21 cellular contexts compared by ENCODE assay signal in the genomic region with DNA sequence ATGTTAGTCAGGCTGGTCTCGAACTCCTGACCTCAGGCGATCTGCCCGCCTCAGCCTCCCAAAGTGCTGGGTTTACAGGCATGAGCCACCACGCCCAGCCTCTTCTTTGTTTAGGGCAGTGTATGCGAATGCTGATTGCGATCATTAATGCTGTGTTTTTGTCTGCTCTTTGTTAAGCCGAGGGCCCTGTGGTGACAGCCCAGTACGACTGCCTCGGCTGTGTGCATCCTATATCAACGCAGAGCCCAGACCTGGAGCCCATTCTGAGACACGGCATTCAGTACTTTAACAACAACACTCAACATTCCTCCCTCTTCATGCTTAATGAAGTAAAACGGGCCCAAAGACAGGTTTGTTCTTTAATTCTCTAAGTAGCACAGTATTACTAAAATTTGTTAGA. TPM values are rescaled to one million over a fixed set of nuclear protein-coding genes. Genes with fewer than 3 reads are reported as not detected.
A peak's percentile ranks its signal among the peaks of the same experiment; 100 is the strongest.
DNase-seq lines count a peak whose midpoint lies in the region; ATAC-seq, FAIRE-seq and TF ChIP-seq lines count a peak whose summit lies in the region.
"Had no signal": no experiment of that assay in that cellular context is flagged by ENCODE, and none has a peak within 500 bp of the region (broad histone marks: within the 10 kb centered on the region; RNA-seq: fewer than 3 reads in every experiment).

No MANE protein-coding gene starts in this region.

- POLR2A ChIA-PET in K562 (lab: Yijun Ruan, JAX) = interaction anchor here (1.0 to 1.2 kb wide), 2 partner anchors 59 to 61 kb away, joined by 3 read pairs; a partner anchor contains a TSS
- POLR2A ChIA-PET in activated CD4-positive, alpha-beta T cell treated with anti-CD3 and anti-CD28 coated beads for 36 hours (lab: Charles Lee) = no interaction called here

- CTCF ChIA-PET in K562 (lab: Yijun Ruan, JAX; ENCODE audit: low intra/inter-chr PET ratio) = no interaction called here
- CTCF ChIA-PET in activated CD4-positive, alpha-beta T cell treated with anti-CD3 and anti-CD28 coated beads for 36 hours (lab: Charles Lee) = no interaction called here

- intact Hi-C loops in K562 (cut with micrococcal nuclease) = no loop called here
- intact Hi-C loops in thyroid gland (cut with DNase I) = no loop called here
- intact Hi-C loops in activated CD4-positive, alpha-beta T cell treated with anti-CD3 and anti-CD28 coated beads for 36 hours (cut with DNase I, micrococcal nuclease) = no loop called here

- H3K23ac ChIP-seq in H9 (ENCODE audit: insufficient read length, low read depth, low read length) (no peak overlapping the region), mesendoderm (ENCODE audit: low read length) (no peak overlapping the region)

- H2BK15ac ChIP-seq in H9 (ENCODE audit: low read depth, low read length) (no peak overlapping the region), mesendoderm (replicated peaks; ENCODE audit: low read depth) (no peak overlapping the region)

- H2BK5ac ChIP-seq in H9 (ENCODE audit: insufficient read length, low read length) (no peak overlapping the region), mesendoderm (ENCODE audit: low read length) (no peak overlapping the region)

- no peak overlapping the region for H2BK12ac ChIP-seq in H9 (ENCODE audit: insufficient read length, low read depth, low read length)

- H3K9me3 ChIP-seq in H9 (ENCODE audit: control insufficient read depth, low read depth, low read length) (no peaks in the 10 kb centered on the region), K562 (replicated peaks; ENCODE audit: control insufficient read depth, insufficient read depth, low read depth, low read length) (no peaks in the 10 kb centered on the region), thyroid gland (no peaks in the 10 kb centered on the region)

- H4K91ac ChIP-seq in H9 (ENCODE audit: insufficient read length, low read depth, low read length) = no peak overlapping the region

- H2BK120ac ChIP-seq in H9 (ENCODE audit: low read depth, low read length, poor library complexity, severe bottlenecking) (no peak overlapping the region), mesendoderm (ENCODE audit: low read depth, low read length) (no peak overlapping the region)

- H3K27ac Mint-ChIP-seq in H9 = 0 out of 7 replicates have a peak overlapping the region, but pooled peaks of 1 of the 3 experiments have one; percentile 2
- H3K27ac Mint-ChIP-seq in activated CD4-positive, alpha-beta T cell treated with anti-CD3 and anti-CD28 coated beads for 36 hours = no peak overlapping the region
- H3K27ac Mint-ChIP-seq: CD4-positive, alpha-beta memory T cell had no signal

- H3K4me3 Mint-ChIP-seq in H9 = no peak overlapping the region
- no peak overlapping the region for H3K4me3 Mint-ChIP-seq in activated CD4-positive, alpha-beta T cell treated with anti-CD3 and anti-CD28 coated beads for 36 hours
- H3K4me3 Mint-ChIP-seq: CD4-positive, alpha-beta memory T cell had no signal

- FAIRE-seq in K562 (lab: Jason Lieb, UNC) = no peak
- FAIRE-seq: G401.6, GM12892, H1 had no signal

- no peaks in the 10 kb centered on the region for H3K23me2 ChIP-seq in H9 (ENCODE audit: insufficient read length, low read depth, low read length, poor library complexity, severe bottlenecking)

- H2AK5ac ChIP-seq in H9 (ENCODE audit: insufficient read length, low read length) (no peak overlapping the region), mesendoderm (ENCODE audit: low read length) (no peak overlapping the region)

- H3K4me3 ChIP-seq in K562 (no peak overlapping the region), thyroid gland (replicated peaks in 1 of 3) (no peak overlapping the region), mesendoderm (ENCODE audit: low read length) (no peak overlapping the region)

- no peak overlapping the region for H3K14ac ChIP-seq in H9 (ENCODE audit: insufficient read depth, low read length)

- H3K27me3 Mint-ChIP-seq in H9 (ENCODE audit: low read depth) = no peaks in the 10 kb centered on the region
- peaks cover 6% of the 10 kb centered on the region for H3K27me3 Mint-ChIP-seq in activated CD4-positive, alpha-beta T cell treated with anti-CD3 and anti-CD28 coated beads for 36 hours

- H3K9me1 ChIP-seq in K562 (ENCODE audit: control insufficient read depth, insufficient read depth, low read length) = no peaks in the 10 kb centered on the region

- H2AFZ ChIP-seq in H9 (ENCODE audit: low read length) (no peak overlapping the region), K562 (ENCODE audit: low read depth, low read length) (no peak overlapping the region)

- no TSS peak for BruUV-seq in K562 (replicated peaks; lab: Mats Ljungman, UMichigan)

- H3K79me1 ChIP-seq in H9 (ENCODE audit: insufficient read depth, low read depth, low read length, poor library complexity, severe bottlenecking) = no peaks in the 10 kb centered on the region
- no peaks in the 10 kb centered on the region for H3K79me1 ChIP-seq in mesendoderm (ENCODE audit: low read length)

- no peak overlapping the region for H3K4ac ChIP-seq in H9 (ENCODE audit: low read depth, low read length)
- H3K4ac ChIP-seq in mesendoderm (ENCODE audit: low read depth, low read length) = no peak overlapping the region

- no peak for TF ChIP-seq RAD21 in K562 (CRISPR knock-in tag; conservative IDR thresholded peaks at IDR 0.05 in 1 of 2, IDR thresholded peaks at IDR 0.05 in 1 of 2)

- peaks cover 5 to 9% of the 10 kb centered on the region in 2 experiments for H3K4me1 Mint-ChIP-seq in H9
- no peaks in the 10 kb centered on the region for H3K4me1 Mint-ChIP-seq in activated CD4-positive, alpha-beta T cell treated with anti-CD3 and anti-CD28 coated beads for 36 hours
- H3K4me1 Mint-ChIP-seq: CD4-positive, alpha-beta memory T cell had no signal

- H3K36me3 Mint-ChIP-seq in H9 (ENCODE audit: insufficient read depth in 1 of 3, low read depth in 3 of 3) = no peaks in the 10 kb centered on the region
- no peaks in the 10 kb centered on the region for H3K36me3 Mint-ChIP-seq in activated CD4-positive, alpha-beta T cell treated with anti-CD3 and anti-CD28 coated beads for 36 hours (ENCODE audit: low read depth)
- H3K36me3 Mint-ChIP-seq: CD4-positive, alpha-beta memory T cell had no signal

- no peak overlapping the region for H4K8ac ChIP-seq in H9 (replicated peaks; ENCODE audit: insufficient read length, low read depth, low read length)
- no peak overlapping the region for H4K8ac ChIP-seq in mesendoderm (ENCODE audit: low read depth, low read length)

- H3K9ac ChIP-seq in H9 (ENCODE audit: extremely low read depth, insufficient read length, low read length) = no peak overlapping the region
- no peak overlapping the region for H3K9ac ChIP-seq in K562 (ENCODE audit: insufficient read depth in 1 of 2, low read depth in 2 of 2, low read length in 2 of 2)
- H3K9ac ChIP-seq in mesendoderm (ENCODE audit: low read length) = no peak overlapping the region

- TF ChIP-seq POLR2A in K562 (conservative IDR thresholded peaks at IDR 0.05) (no peak), thyroid gland (IDR thresholded peaks at IDR 0.05) (no peak)

- H2BK20ac ChIP-seq in H9 (ENCODE audit: low read depth, low read length, poor library complexity, severe bottlenecking) = no peak overlapping the region

- H4K5ac ChIP-seq in H9 (ENCODE audit: insufficient read length, low read depth, low read length) = no peak overlapping the region
- no peak overlapping the region for H4K5ac ChIP-seq in mesendoderm (ENCODE audit: low read length)

- H4K20me1 ChIP-seq in H9 (ENCODE audit: control insufficient read depth, insufficient read depth, insufficient read length) (no peaks in the 10 kb centered on the region), K562 (replicated peaks; ENCODE audit: control insufficient read depth, insufficient read depth, low read length) (no peaks in the 10 kb centered on the region; the same call in 1 of the 2 replicates)

- H3K27ac ChIP-seq in H9 (ENCODE audit: insufficient read length, low read depth, low read length) (no peak overlapping the region), K562 (ENCODE audit: extremely low read depth, low read depth, low read length) (no peak overlapping the region), thyroid gland (no peak overlapping the region), mesendoderm (ENCODE audit: low read depth, low read length) (no peak overlapping the region)

- WGBS in H9 (ENCODE audit: extremely low coverage, insufficient read length, low lambda C conversion rate) = no CpG with 5 or more reads among the region's 12 CpGs
- WGBS in K562 (ENCODE audit: insufficient coverage, low coverage, missing lambda C conversion rate) = 14% methylated on average over 12 of the region's 12 CpGs
- 59 to 63% methylated on average over 11 to 12 of the region's 12 CpGs for WGBS in thyroid gland, 2 donors
- WGBS in mesendoderm (ENCODE audit: extremely low coverage, insufficient coverage, low lambda C conversion rate) = no CpG with 5 or more reads among the region's 12 CpGs

- H3K79me2 ChIP-seq in H9 (ENCODE audit: insufficient read depth, low read length) (no peaks in the 10 kb centered on the region), K562 (ENCODE audit: control insufficient read depth, insufficient read depth, low read length) (no peaks in the 10 kb centered on the region), mesendoderm (ENCODE audit: control insufficient read depth, insufficient read depth, low read length) (no peaks in the 10 kb centered on the region)

- H3K36me3 ChIP-seq in K562 (ENCODE audit: control insufficient read depth, insufficient read depth, low read length) = no peaks in the 10 kb centered on the region
- H3K36me3 ChIP-seq in thyroid gland = no peaks in the 10 kb centered on the region
- no peaks in the 10 kb centered on the region for H3K36me3 ChIP-seq in mesendoderm (ENCODE audit: control insufficient read depth, insufficient read depth, low read length)

- no peak overlapping the region for H3T11ph ChIP-seq in H9 (ENCODE audit: low read length)

- H3K4me1 ChIP-seq in H9 (ENCODE audit: insufficient read depth, low read length) = no peaks in the 10 kb centered on the region
- H3K4me1 ChIP-seq in K562 (replicated peaks in 1 of 2; ENCODE audit: control insufficient read depth in 2 of 2, insufficient read depth in 2 of 2, low read length in 2 of 2) = no peaks in the 10 kb centered on the region; a peak in 1 of 5 replicates
- peaks cover 0 to 3% of the 10 kb centered on the region in 2 donors for H3K4me1 ChIP-seq in thyroid gland
- H3K4me1 ChIP-seq in mesendoderm (ENCODE audit: control insufficient read depth, low read depth, low read length) = no peaks in the 10 kb centered on the region

- H3K56ac ChIP-seq in H9 (ENCODE audit: insufficient read length, low read depth, low read length) (no peak overlapping the region), mesendoderm (ENCODE audit: low read length) (no peak overlapping the region)

- in situ Hi-C loops in K562 (cut with MboI) = no loop called here

- no peak for TF ChIP-seq EP300 in K562 (IDR thresholded peaks at IDR 0.05; ENCODE audit: low read length)

- H3K18ac ChIP-seq in H9 (ENCODE audit: insufficient read length, low read depth, low read length) (no peak overlapping the region), mesendoderm (ENCODE audit: low read length) (no peak overlapping the region)

- peak; percentile 53 for ATAC-seq in K562
- ATAC-seq in activated CD4-positive, alpha-beta T cell treated with anti-CD3 and anti-CD28 coated beads for 36 hours = no peak
- ATAC-seq: HCT116 had no signal

- no peak overlapping the region for H3K4me2 ChIP-seq in H9 (ENCODE audit: insufficient read depth, insufficient read length, low read length)
- H3K4me2 ChIP-seq in K562 (ENCODE audit: insufficient read depth, low read length) = no peak overlapping the region
- no peak overlapping the region for H3K4me2 ChIP-seq in mesendoderm (ENCODE audit: low read length)

- H3K27me3 ChIP-seq in H9 (ENCODE audit: insufficient read depth, low read length) = no peaks in the 10 kb centered on the region
- H3K27me3 ChIP-seq in K562 (ENCODE audit: control insufficient read depth in 2 of 2, insufficient read depth in 2 of 2, low read length in 2 of 2) = peaks cover 12 to 15% of the 10 kb centered on the region in 2 experiments; a peak in 4 of 5 replicates
- no peaks in the 10 kb centered on the region for H3K27me3 ChIP-seq in thyroid gland
- H3K27me3 ChIP-seq in mesendoderm (ENCODE audit: insufficient read depth, low read length, poor library complexity) = no peaks in the 10 kb centered on the region

- DNase-seq in H9 (peak; percentile 41), K562 (ENCODE audit: extremely low read depth in 1 of 4, low spot score in 3 of 4) (no peak), thyroid gland (peak; percentile 50 to 54), HuH-7.5 (ENCODE audit: low spot score) (no peak), mesendoderm (no peak)
- no peak for DNase-seq in activated CD4-positive, alpha-beta T cell treated with anti-CD3 and anti-CD28 coated beads for 36 hours
- DNase-seq: C1 segment of cervical spinal cord; Calu3; CD4-positive, alpha-beta memory T cell; COR-L47; DMS53; DMS79 treated with DMSO at 0.1 percent for 48 hours; H7 had no signal

- no peak for TF ChIP-seq CTCF in H9 (conservative IDR thresholded peaks at IDR 0.05)
- TF ChIP-seq CTCF in K562 (IDR thresholded peaks at IDR 0.05 in 2 of 3, conservative IDR thresholded peaks at IDR 0.05 in 1 of 3; ENCODE audit: insufficient read depth in 2 of 3, low read depth in 1 of 3, low read length in 3 of 3) = no peak
- TF ChIP-seq CTCF in thyroid gland (IDR thresholded peaks at IDR 0.05) = peak in 2 of 6 experiments; percentile 7 to 11

- no peaks in the 10 kb centered on the region for H3K9me3 Mint-ChIP-seq in H9
- H3K9me3 Mint-ChIP-seq in activated CD4-positive, alpha-beta T cell treated with anti-CD3 and anti-CD28 coated beads for 36 hours (ENCODE audit: low read depth) = no peaks in the 10 kb centered on the region
- H3K9me3 Mint-ChIP-seq: CD4-positive, alpha-beta memory T cell had no signal

RNA-seq across cellular contexts. Expression of a gene that starts 7.8 kb away (rescaled TPM):
- total RNA-seq in H9 (2021) (not detected in 2 replicates), K562 (2014; rRNA removed) (not detected in 2 replicates), K562 (2014; rRNA removed; fragmentation: Illumina TruSeq; extraction: Trizol) (not detected in 2 replicates), K562 (2015; rRNA removed; fragmentation: Illumina TruSeq; extraction: Trizol) (not detected in 2 replicates), K562 (2021) (0.07 and 0.09 TPM in 2 replicates), thyroid gland (not detected)
- not detected in 2 replicates for total RNA-seq in K562 (2011; cell fraction: chromatin; rRNA removed; ENCODE audit: low replicate concordance)
- total RNA-seq in K562 (2011; cell fraction: nucleolus; rRNA removed) = not detected in 2 replicates
- total RNA-seq in K562 (2011; cell fraction: nucleoplasm; rRNA removed) = not detected in 2 replicates
- polyA plus RNA-seq in K562 (2011; rRNA removed) (not detected in 2 replicates), K562 (2014; fragmentation: Illumina TruSeq; extraction: Trizol) (not detected in 2 replicates), K562 (2014; fragmentation: Nextera tagmentation; extraction: Ambion mirVana) (not detected), K562 (2014; rRNA removed) (not detected in 2 replicates)
- not detected in 2 replicates for polyA plus RNA-seq in K562 (2011; cell fraction: cytosol; rRNA removed)
- not detected in 2 replicates for polyA plus RNA-seq in K562 (2011; cell fraction: nucleus; rRNA removed)
- not detected in 2 replicates for polyA plus RNA-seq in K562 (2012)
- not detected in 2 replicates for polyA minus RNA-seq in K562 (2011; rRNA and poly(A)+ RNA removed)
- polyA minus RNA-seq in K562 (2011; cell fraction: cytosol; rRNA and poly(A)+ RNA removed) = not detected in 2 replicates
- not detected in 2 replicates for polyA minus RNA-seq in K562 (2011; cell fraction: nucleus; rRNA and poly(A)+ RNA removed)
- not detected for total RNA-seq in activated CD4-positive, alpha-beta T cell treated with anti-CD3 and anti-CD28 coated beads for 36 hours
- polyA plus RNA-seq in mesendoderm (2013, experiment 1 of 2) = 0.04 TPM
- polyA plus RNA-seq in mesendoderm (2013, experiment 2 of 2) = 0.04 TPM
- total RNA-seq: A172; A673; Calu3; CD4-positive, alpha-beta memory T cell; Daoy; H1; H7 had no signal
- polyA plus RNA-seq: BJ; CD4-positive, alpha-beta memory T cell had no signal

RNA-seq across cellular contexts. Expression of a gene that starts 58.5 kb away (rescaled TPM):
- total RNA-seq in H9 (2021) (398 and 417 TPM in 2 replicates), K562 (2014; rRNA removed) (307 and 311 TPM in 2 replicates), K562 (2014; rRNA removed; fragmentation: Illumina TruSeq; extraction: Trizol) (509 and 525 TPM in 2 replicates), K562 (2015; rRNA removed; fragmentation: Illumina TruSeq; extraction: Trizol) (454 and 491 TPM in 2 replicates), K562 (2021) (314 and 345 TPM in 2 replicates), thyroid gland (100 to 1,000 TPM; 356 to 655 (median 412) TPM)
- total RNA-seq in K562 (2011; cell fraction: chromatin; rRNA removed; ENCODE audit: low replicate concordance) = 907 and 2,185 TPM in 2 replicates
- 596 and 759 TPM in 2 replicates for total RNA-seq in K562 (2011; cell fraction: nucleolus; rRNA removed)
- total RNA-seq in K562 (2011; cell fraction: nucleoplasm; rRNA removed) = 826 and 984 TPM in 2 replicates
- polyA plus RNA-seq in K562 (2011; rRNA removed) (610 and 754 TPM in 2 replicates), K562 (2014; fragmentation: Illumina TruSeq; extraction: Trizol) (348 and 435 TPM in 2 replicates), K562 (2014; fragmentation: Nextera tagmentation; extraction: Ambion mirVana) (100 to 1,000 TPM; 329 to 333 TPM), K562 (2014; rRNA removed) (486 and 488 TPM in 2 replicates)
- 99.9 and 649 TPM in 2 replicates for polyA plus RNA-seq in K562 (2011; cell fraction: cytosol; rRNA removed)
- 835 and 1,465 TPM in 2 replicates for polyA plus RNA-seq in K562 (2011; cell fraction: nucleus; rRNA removed)
- 245 and 306 TPM in 2 replicates for polyA plus RNA-seq in K562 (2012)
- 799 and 873 TPM in 2 replicates for polyA minus RNA-seq in K562 (2011; rRNA and poly(A)+ RNA removed)
- polyA minus RNA-seq in K562 (2011; cell fraction: cytosol; rRNA and poly(A)+ RNA removed) = 331 and 423 TPM in 2 replicates
- 872 and 1,595 TPM in 2 replicates for polyA minus RNA-seq in K562 (2011; cell fraction: nucleus; rRNA and poly(A)+ RNA removed)
- 100 to 1,000 TPM; 291 to 390 TPM for total RNA-seq in activated CD4-positive, alpha-beta T cell treated with anti-CD3 and anti-CD28 coated beads for 36 hours
- 154 TPM for polyA plus RNA-seq in mesendoderm (2013, experiment 1 of 2)
- 151 TPM for polyA plus RNA-seq in mesendoderm (2013, experiment 2 of 2)

RNA-seq across cellular contexts. Expression of a gene that starts 59.1 kb away (rescaled TPM):
- not detected in 2 replicates for total RNA-seq in H9 (2021)
- not detected in 2 replicates for total RNA-seq in K562 (2011; cell fraction: chromatin; rRNA removed; ENCODE audit: low replicate concordance)
- not detected in 2 replicates for total RNA-seq in K562 (2011; cell fraction: nucleolus; rRNA removed)
- not detected in 2 replicates for total RNA-seq in K562 (2011; cell fraction: nucleoplasm; rRNA removed)
- total RNA-seq in K562 (2014; rRNA removed) = not detected in 2 replicates
- not detected in 2 replicates for total RNA-seq in K562 (2014; rRNA removed; fragmentation: Illumina TruSeq; extraction: Trizol)
- not detected in 2 replicates for total RNA-seq in K562 (2015; rRNA removed; fragmentation: Illumina TruSeq; extraction: Trizol)
- not detected in 2 replicates for total RNA-seq in K562 (2021)
- not detected in 2 replicates for polyA plus RNA-seq in K562 (2011; rRNA removed)
- polyA plus RNA-seq in K562 (2011; cell fraction: cytosol; rRNA removed) = not detected in 2 replicates
- polyA plus RNA-seq in K562 (2011; cell fraction: nucleus; rRNA removed) = not detected in 2 replicates
- polyA plus RNA-seq in K562 (2012) = 0.04 TPM in 1 of 2 replicates, not detected in the other
- polyA plus RNA-seq in K562 (2014; fragmentation: Illumina TruSeq; extraction: Trizol) = not detected in 2 replicates
- polyA plus RNA-seq in K562 (2014; fragmentation: Nextera tagmentation; extraction: Ambion mirVana) = not detected
- polyA plus RNA-seq in K562 (2014; rRNA removed) = not detected in 2 replicates
- not detected in 2 replicates for polyA minus RNA-seq in K562 (2011; rRNA and poly(A)+ RNA removed)
- polyA minus RNA-seq in K562 (2011; cell fraction: cytosol; rRNA and poly(A)+ RNA removed) = not detected in 2 replicates
- not detected in 2 replicates for polyA minus RNA-seq in K562 (2011; cell fraction: nucleus; rRNA and poly(A)+ RNA removed)
- total RNA-seq in thyroid gland = under 1 TPM in 1 of 4 donors, not detected in 3; 0.34 TPM
- under 1 TPM in 1 of 2 experiments, not detected in 1; 0.11 TPM for total RNA-seq in activated CD4-positive, alpha-beta T cell treated with anti-CD3 and anti-CD28 coated beads for 36 hours
- polyA plus RNA-seq in mesendoderm (2013, experiment 1 of 2) = 0.22 TPM
- 0.21 TPM for polyA plus RNA-seq in mesendoderm (2013, experiment 2 of 2)
- total RNA-seq: A172; A673; CD4-positive, alpha-beta memory T cell; Daoy had no signal
- polyA plus RNA-seq: BJ; CD4-positive, alpha-beta memory T cell had no signal

Comparison
In these comparisons a context has a peak if more than half of its experiments do, and no peak if none do; other contexts are left out.
1. DNase-seq: peak in H9 (single experiment) and thyroid gland (2 of 2); none in K562 (0 of 4), HuH-7.5 (single experiment), activated CD4-positive, alpha-beta T cell treated with anti-CD3 and anti-CD28 coated beads for 36 hours (single experiment) and mesendoderm (single experiment).